In the genomic region with DNA sequence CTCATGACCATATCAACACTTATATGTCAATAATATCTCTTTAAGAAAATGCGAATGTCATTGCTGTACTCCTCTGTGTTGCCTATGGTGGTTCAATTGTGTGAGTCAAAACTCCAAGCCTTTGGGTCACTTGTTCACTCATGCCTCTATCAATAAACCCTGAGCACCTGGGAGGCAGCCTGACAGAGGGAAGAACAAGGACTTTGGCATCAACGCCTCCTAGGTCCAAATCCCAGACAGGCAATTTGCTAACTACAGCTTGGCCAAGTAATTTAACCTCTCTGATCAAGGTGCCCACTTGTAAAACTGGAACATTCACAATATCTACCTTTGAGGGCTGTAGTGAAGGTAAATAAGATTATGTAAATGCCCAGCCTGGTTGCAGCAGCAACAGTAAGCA, we compare ENCODE assay signal across 14 cellular contexts.
A peak's percentile ranks its signal among the peaks of the same experiment; 100 is the strongest.
DNase-seq lines count a peak whose midpoint lies in the region; ATAC-seq and TF ChIP-seq lines count a peak whose summit lies in the region.
"Had no signal": no experiment of that assay in that cellular context is flagged by ENCODE, and none has a peak within 500 bp of the region (broad histone marks: within the 10 kb centered on the region; RNA-seq: fewer than 3 reads in every experiment).

No MANE protein-coding gene starts in this region.

- H3K27me3 ChIP-seq in right atrium auricular region (no peaks in the 10 kb centered on the region), psoas muscle (ENCODE audit: insufficient read depth in 3 of 3, low read length in 2 of 3) (no peaks in the 10 kb centered on the region), upper lobe of right lung (no peaks in the 10 kb centered on the region)
- H3K27me3 ChIP-seq: BLaER1 treated with 17β-estradiol and CSF1 and Interleukin-3, amounts not matched to agents 10 nM and 100 nM had no signal

- H3K27ac ChIP-seq in right atrium auricular region (peak overlapping the region; percentile 23 to 97), psoas muscle (peak overlapping the region; percentile 88), upper lobe of right lung (no peak overlapping the region)
- H3K27ac ChIP-seq: BLaER1 treated with 17β-estradiol and CSF1 and Interleukin-3, amounts not matched to agents 10 nM and 100 nM had no signal

- H3K27me3 Mint-ChIP-seq in activated naive CD8-positive, alpha-beta T cell treated with anti-CD3 and anti-CD28 coated beads for 36 hours: peaks cover 2% of the 10 kb centered on the region
- H3K27me3 Mint-ChIP-seq: B cell had no signal

- ATAC-seq in left ventricle myocardium superior (no peak), left lobe of liver (peak; percentile 62), psoas muscle (no peak), upper lobe of right lung (peak; percentile 52)
- ATAC-seq: CD8-positive, alpha-beta T cell had no signal

- H3K36me3 ChIP-seq in right atrium auricular region (peaks cover 7% of the 10 kb centered on the region), psoas muscle (ENCODE audit: insufficient read depth in 1 of 2, low read depth in 1 of 2) (peaks cover 0 to 5% of the 10 kb centered on the region in 2 donors), upper lobe of right lung (peaks cover 8% of the 10 kb centered on the region)

- H3K36me3 Mint-ChIP-seq in activated naive CD8-positive, alpha-beta T cell treated with anti-CD3 and anti-CD28 coated beads for 36 hours: peaks cover 1% of the 10 kb centered on the region
- H3K36me3 Mint-ChIP-seq: CD8-positive, alpha-beta T cell had no signal

- peaks cover 2% of the 10 kb centered on the region for H3K4me1 Mint-ChIP-seq in activated naive CD8-positive, alpha-beta T cell treated with anti-CD3 and anti-CD28 coated beads for 36 hours

- no peak overlapping the region for H3K27ac Mint-ChIP-seq in activated naive CD8-positive, alpha-beta T cell treated with anti-CD3 and anti-CD28 coated beads for 36 hours
- H3K27ac Mint-ChIP-seq: B cell; CD8-positive, alpha-beta T cell; H9 had no signal

- H3K4me3 Mint-ChIP-seq in activated naive CD8-positive, alpha-beta T cell treated with anti-CD3 and anti-CD28 coated beads for 36 hours: no peak overlapping the region
- H3K4me3 Mint-ChIP-seq: B cell; CD8-positive, alpha-beta T cell; H9 had no signal

- no peak overlapping the region for H3K4me3 ChIP-seq in right atrium auricular region
- H3K4me3 ChIP-seq in psoas muscle: no peak overlapping the region
- no peak overlapping the region for H3K4me3 ChIP-seq in upper lobe of right lung
- H3K4me3 ChIP-seq: BLaER1 treated with 17β-estradiol and CSF1 and Interleukin-3, amounts not matched to agents 10 nM and 100 nM had no signal

- H3K9me3 Mint-ChIP-seq in activated naive CD8-positive, alpha-beta T cell treated with anti-CD3 and anti-CD28 coated beads for 36 hours: no peaks in the 10 kb centered on the region
- H3K9me3 Mint-ChIP-seq: CD8-positive, alpha-beta T cell; H9 had no signal

- 65 to 76% (median 72%) methylated on average over 2 of the region's 2 CpGs for WGBS in psoas muscle, 3 donors

- H3K9me3 ChIP-seq in right atrium auricular region (no peaks in the 10 kb centered on the region), psoas muscle (no peaks in the 10 kb centered on the region), upper lobe of right lung (no peaks in the 10 kb centered on the region)
- H3K9me3 ChIP-seq: BLaER1 treated with 17β-estradiol and CSF1 and Interleukin-3, amounts not matched to agents 10 nM and 100 nM had no signal

- DNase-seq in right atrium auricular region (ENCODE audit: low spot score): no peak
- no peak for DNase-seq in left ventricle myocardium superior
- peak; percentile 82 for DNase-seq in left lobe of liver (ENCODE audit: low spot score)
- DNase-seq in psoas muscle: no peak
- no peak for DNase-seq in upper lobe of right lung
- no peak for DNase-seq in activated naive CD8-positive, alpha-beta T cell treated with anti-CD3 and anti-CD28 coated beads for 36 hours
- DNase-seq in NCI-H510A (lab: John Stamatoyannopoulos, UW): no peak
- DNase-seq: Calu3; CD8-positive, alpha-beta T cell; DMS79 treated with DMSO at 0.1 percent for 48 hours; GF-D8; H9 had no signal

- no peak for TF ChIP-seq CTCF in right atrium auricular region (IDR thresholded peaks at IDR 0.05)
- no peak for TF ChIP-seq CTCF in psoas muscle (IDR thresholded peaks at IDR 0.05)
- no peak for TF ChIP-seq CTCF in upper lobe of right lung (IDR thresholded peaks at IDR 0.05)

- intact Hi-C loops in left ventricle myocardium superior (cut with micrococcal nuclease) (no loop called here), psoas muscle (cut with DNase I) (no loop called here), upper lobe of right lung (cut with DNase I) (no loop called here)

- peaks cover 0 to 40% of the 10 kb centered on the region in 2 donors for H3K4me1 ChIP-seq in right atrium auricular region
- peaks cover 87% of the 10 kb centered on the region for H3K4me1 ChIP-seq in psoas muscle
- no peaks in the 10 kb centered on the region for H3K4me1 ChIP-seq in upper lobe of right lung

Comparison
In these comparisons a context has a peak if more than half of its experiments do, and no peak if none do; other contexts are left out.
1. ATAC-seq: peak in left lobe of liver (single experiment) and upper lobe of right lung (single experiment); none in left ventricle myocardium superior (single experiment) and psoas muscle (0 of 4).